In the genomic region with DNA sequence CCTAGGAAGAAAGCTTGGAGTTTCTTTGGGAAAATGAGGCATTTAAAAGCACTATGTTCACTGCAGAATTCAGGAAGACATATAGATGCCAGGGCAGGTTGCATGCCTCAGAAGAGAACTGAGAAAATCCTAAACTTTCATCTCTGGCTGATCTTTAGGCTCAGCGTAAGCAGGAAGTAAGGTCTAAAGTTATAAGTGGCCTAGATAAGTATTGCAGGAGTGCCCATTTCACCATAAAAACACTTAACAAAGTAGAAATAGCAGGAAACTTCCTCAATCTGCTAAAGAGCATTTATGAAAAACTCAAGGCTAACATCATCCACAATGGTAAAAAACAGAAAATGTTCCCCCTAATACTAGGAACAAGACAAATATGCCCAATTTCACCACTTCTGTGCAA, we compare ENCODE assay signal across 30 cellular contexts.
"Had no signal": no experiment of that assay in that cellular context is flagged by ENCODE, and none has a peak within 500 bp of the region (broad histone marks: within the 10 kb centered on the region; RNA-seq: fewer than 3 reads in every experiment).

No MANE protein-coding gene starts in this region.

- H3K4me3 Mint-ChIP-seq: activated CD4-positive, alpha-beta memory T cell treated with anti-CD3 and anti-CD28 coated beads for 36 hours; activated CD4-positive, alpha-beta T cell treated with anti-CD3 and anti-CD28 coated beads for 36 hours; activated CD4-positive, alpha-beta T cell treated with anti-CD3 and anti-CD28 coated beads, Interleukin-2, amount 10 ng/mL, durations not matched to agents 24 days and 14 days; activated naive CD4-positive, alpha-beta T cell treated with anti-CD3 and anti-CD28 coated beads, Interleukin-2, amount 10 ng/mL, durations not matched to agents 7 days and 5 days; activated naive CD8-positive, alpha-beta T cell treated with anti-CD3 and anti-CD28 coated beads, Interleukin-2, amount 10 ng/mL, durations not matched to agents 7 days and 5 days; activated T-cell treated with anti-CD3 and anti-CD28 coated beads, Interleukin-2, amount 50 U/mL, for 24 hours; activated T-cell treated with anti-CD3 and anti-CD28 coated beads, Interleukin-2, amount 50 U/mL, for 72 hours; brain; T-helper 17 cell; T-helper 2 cell treated with Interferon-gamma antibody and Interleukin-4, amounts not matched to agents 5 μg/mL and 100 μg/mL, for 36 hours had no signal

- H3K36me3 Mint-ChIP-seq: activated CD4-positive, alpha-beta memory T cell treated with anti-CD3 and anti-CD28 coated beads for 36 hours; activated naive CD4-positive, alpha-beta T cell treated with anti-CD3 and anti-CD28 coated beads, Interleukin-2, amount 10 ng/mL, durations not matched to agents 7 days and 5 days; activated naive CD4-positive, alpha-beta T cell treated with anti-CD3 and anti-CD28 coated beads, Interleukin-2, amount 50 U/mL, for 72 hours; activated naive CD8-positive, alpha-beta T cell treated with anti-CD3 and anti-CD28 coated beads, Interleukin-2, amount 10 ng/mL, durations not matched to agents 7 days and 5 days; brain had no signal

- DNase-seq: activated CD4-positive, alpha-beta memory T cell treated with anti-CD3 and anti-CD28 coated beads for 36 hours; activated CD4-positive, alpha-beta T cell treated with anti-CD3 and anti-CD28 coated beads for 36 hours; activated CD4-positive, alpha-beta T cell treated with anti-CD3 and anti-CD28 coated beads, Interleukin-2, amount 10 ng/mL, durations not matched to agents 24 days and 14 days; activated CD4-positive, CD25-positive, alpha-beta regulatory T cell; activated CD4-positive, CD25-positive, alpha-beta regulatory T cell treated with anti-CD3 and anti-CD28 coated beads, Interleukin-2, amount 50 U/mL, for 72 hours; activated CD8-positive, alpha-beta memory T cell treated with anti-CD3 and anti-CD28 coated beads, Interleukin-2, amount 50 U/mL, for 48 hours; activated gamma-delta T cell; activated naive CD4-positive, alpha-beta T cell; activated naive CD4-positive, alpha-beta T cell treated with anti-CD3 and anti-CD28 coated beads, Interleukin-2, amount 10 ng/mL, durations not matched to agents 7 days and 5 days; activated naive CD8-positive, alpha-beta T cell treated with anti-CD3 and anti-CD28 coated beads, Interleukin-2, amount 10 ng/mL, durations not matched to agents 7 days and 5 days; activated T-cell treated with anti-CD3 and anti-CD28 coated beads for 4 hours; activated T-cell treated with anti-CD3 and anti-CD28 coated beads, Interleukin-2, amount 50 U/mL, for 24 hours; activated T-cell treated with anti-CD3 and anti-CD28 coated beads, Interleukin-2, amount 50 U/mL, for 72 hours; central memory CD4-positive, alpha-beta T cell; cerebellar nuclear complex; colonic mucosa; effector CD8-positive, alpha-beta T cell; foreskin keratinocyte; gastrocnemius medialis; heart right ventricle; T-helper 1 cell; T-helper 17 cell; T1000 had no signal

- ATAC-seq: activated CD4-positive, alpha-beta T cell treated with anti-CD3 and anti-CD28 coated beads for 36 hours; activated naive CD4-positive, alpha-beta T cell treated with anti-CD3 and anti-CD28 coated beads, Interleukin-2, amount 50 U/mL, for 72 hours; activated T-cell treated with anti-CD3 and anti-CD28 coated beads, Interleukin-2, amount 50 U/mL, for 72 hours; esophagus mucosa; foreskin keratinocyte; gastrocnemius medialis; heart right ventricle; T-helper 17 cell had no signal

- H3K4me1 ChIP-seq: ascending aorta, breast epithelium, colonic mucosa, foreskin keratinocyte, gastrocnemius medialis, heart right ventricle had no signal

- H3K9me3 ChIP-seq: ascending aorta, breast epithelium, colonic mucosa, gastrocnemius medialis, heart right ventricle had no signal

- H3K36me3 ChIP-seq: ascending aorta, breast epithelium, cardiac muscle cell, colonic mucosa, gastrocnemius medialis, heart right ventricle had no signal

- H3K27ac ChIP-seq: ascending aorta, breast epithelium, cardiac muscle cell, colonic mucosa, foreskin keratinocyte, gastrocnemius medialis, heart right ventricle had no signal

- H3K4me3 ChIP-seq: ascending aorta, breast epithelium, cardiac muscle cell, colonic mucosa, gastrocnemius medialis, heart right ventricle had no signal

- H3K27me3 Mint-ChIP-seq: activated CD4-positive, alpha-beta memory T cell treated with anti-CD3 and anti-CD28 coated beads for 36 hours; activated CD4-positive, alpha-beta T cell treated with anti-CD3 and anti-CD28 coated beads, Interleukin-2, amount 10 ng/mL, durations not matched to agents 24 days and 14 days; activated naive CD4-positive, alpha-beta T cell treated with anti-CD3 and anti-CD28 coated beads, Interleukin-2, amount 10 ng/mL, durations not matched to agents 7 days and 5 days; activated naive CD8-positive, alpha-beta T cell treated with anti-CD3 and anti-CD28 coated beads, Interleukin-2, amount 10 ng/mL, durations not matched to agents 7 days and 5 days; activated T-cell treated with anti-CD3 and anti-CD28 coated beads, Interleukin-2, amount 50 U/mL, for 24 hours; T-helper 17 cell had no signal

- H3K27ac Mint-ChIP-seq: activated CD4-positive, alpha-beta memory T cell treated with anti-CD3 and anti-CD28 coated beads for 36 hours; activated CD4-positive, alpha-beta T cell treated with anti-CD3 and anti-CD28 coated beads for 36 hours; activated CD4-positive, alpha-beta T cell treated with anti-CD3 and anti-CD28 coated beads, Interleukin-2, amount 10 ng/mL, durations not matched to agents 24 days and 14 days; activated naive CD4-positive, alpha-beta T cell treated with anti-CD3 and anti-CD28 coated beads, Interleukin-2, amount 10 ng/mL, durations not matched to agents 7 days and 5 days; activated naive CD4-positive, alpha-beta T cell treated with anti-CD3 and anti-CD28 coated beads, Interleukin-2, amount 50 U/mL, for 72 hours; activated naive CD8-positive, alpha-beta T cell treated with anti-CD3 and anti-CD28 coated beads, Interleukin-2, amount 10 ng/mL, durations not matched to agents 7 days and 5 days; activated T-cell treated with anti-CD3 and anti-CD28 coated beads, Interleukin-2, amount 50 U/mL, for 24 hours; activated T-cell treated with anti-CD3 and anti-CD28 coated beads, Interleukin-2, amount 50 U/mL, for 72 hours; brain; T-helper 17 cell; T-helper 2 cell treated with Interferon-gamma antibody and Interleukin-4, amounts not matched to agents 5 μg/mL and 100 μg/mL, for 36 hours had no signal

- H3K4me1 Mint-ChIP-seq: activated CD4-positive, alpha-beta T cell treated with anti-CD3 and anti-CD28 coated beads for 36 hours; activated CD4-positive, alpha-beta T cell treated with anti-CD3 and anti-CD28 coated beads, Interleukin-2, amount 10 ng/mL, durations not matched to agents 24 days and 14 days; activated naive CD4-positive, alpha-beta T cell treated with anti-CD3 and anti-CD28 coated beads, Interleukin-2, amount 10 ng/mL, durations not matched to agents 7 days and 5 days; activated naive CD8-positive, alpha-beta T cell treated with anti-CD3 and anti-CD28 coated beads, Interleukin-2, amount 10 ng/mL, durations not matched to agents 7 days and 5 days; brain; T-helper 17 cell had no signal

- H3K27me3 ChIP-seq: ascending aorta, breast epithelium, cardiac muscle cell, colonic mucosa, foreskin keratinocyte, gastrocnemius medialis had no signal

- H3K9me3 Mint-ChIP-seq: activated CD4-positive, alpha-beta T cell treated with anti-CD3 and anti-CD28 coated beads, Interleukin-2, amount 10 ng/mL, durations not matched to agents 24 days and 14 days had no signal
